8 cellular contexts compared by ENCODE assay signal in genomic region chr17:33520404-33521032, GRCh38.
DNase-seq lines count a peak whose midpoint lies in the region; ATAC-seq and TF ChIP-seq lines count a peak whose summit lies in the region.

No MANE protein-coding gene starts in this region.

- no peaks in the 10 kb centered on the region for H3K79me2 ChIP-seq in HCT116 (ENCODE audit: insufficient read depth, low read length)

- no peaks in the 10 kb centered on the region for H3K36me3 ChIP-seq in CD8-positive, alpha-beta T cell (ENCODE audit: insufficient read depth, low read length)
- H3K36me3 ChIP-seq in HCT116 (ENCODE audit: control insufficient read depth in 1 of 2, insufficient read depth in 2 of 2, low read length in 2 of 2) (no peaks in the 10 kb centered on the region), SK-N-MC (ENCODE audit: insufficient read depth, low read length) (no peaks in the 10 kb centered on the region), body of pancreas (replicated peaks in 1 of 2; ENCODE audit: insufficient read depth in 1 of 2, low read depth in 2 of 2) (no peaks in the 10 kb centered on the region)

- no peak overlapping the region for H3K27ac ChIP-seq in CD8-positive, alpha-beta T cell (ENCODE audit: low read depth, low read length)
- H3K27ac ChIP-seq in HCT116 (ENCODE audit: low read depth, low read length) (no peak overlapping the region), SK-N-MC (no peak overlapping the region), body of pancreas (no peak overlapping the region)

- CTCF ChIA-PET in CD8-positive, alpha-beta T cell (lab: Charles Lee) = interaction anchor here (0.9 kb wide), 1 partner anchor 15 kb away, joined by 3 read pairs; no protein-coding TSS in a partner anchor
- CTCF ChIA-PET in HCT116 (lab: Charles Lee) = no interaction called here

- TF ChIP-seq CTCF in CD8-positive, alpha-beta T cell (IDR thresholded peaks at IDR 0.05) = peak; percentile 44
- TF ChIP-seq CTCF in HCT116 (IDR thresholded peaks at IDR 0.05 in 2 of 3, conservative IDR thresholded peaks at IDR 0.05 in 1 of 3; ENCODE audit: borderline replicate concordance in 1 of 3, insufficient read depth in 1 of 3, low read depth in 2 of 3, low read length in 2 of 3) = peak in 2 of 3 experiments; percentile 65 to 67; a peak in 4 of 6 replicates
- peak; percentile 38 to 60 (median 51) for TF ChIP-seq CTCF in body of pancreas (IDR thresholded peaks at IDR 0.05)

- no peaks in the 10 kb centered on the region for H3K9me3 ChIP-seq in CD8-positive, alpha-beta T cell (ENCODE audit: low read length)
- H3K9me3 ChIP-seq in HCT116 (ENCODE audit: control insufficient read depth in 1 of 2, insufficient read depth in 1 of 2, low read depth in 1 of 2, low read length in 2 of 2) = no peaks in the 10 kb centered on the region; a peak in 1 of 4 replicates
- H3K9me3 ChIP-seq in SK-N-MC (ENCODE audit: low read depth, low read length) = no peaks in the 10 kb centered on the region
- H3K9me3 ChIP-seq in body of pancreas = no peaks in the 10 kb centered on the region

- no peak overlapping the region for H3K4me3 ChIP-seq in CD8-positive, alpha-beta T cell (ENCODE audit: low read depth, low read length)
- H3K4me3 ChIP-seq in HCT116 (replicated peaks in 1 of 2; ENCODE audit: low read depth in 1 of 2, low read length in 2 of 2) = no peak overlapping the region
- peak overlapping the region; percentile 32; the same call in 1 of the 2 replicates for H3K4me3 ChIP-seq in SK-N-MC
- H3K4me3 ChIP-seq in body of pancreas = no peak overlapping the region

- peak in 4 of 7 experiments; percentile 10 to 38 (median 18) for DNase-seq in CD8-positive, alpha-beta T cell
- DNase-seq in HCT116 (ENCODE audit: low read depth, low spot score) (no peak), SK-N-MC (ENCODE audit: low read depth, low spot score) (peak; percentile 14), body of pancreas (peak; percentile 30 to 58 (median 38)), left colon (peak in 1 of 2 donors; percentile 57)
- DNase-seq in stimulated activated CD8-positive, alpha-beta memory T cell treated with anti-CD3 and anti-CD28 coated beads, Interleukin-15, amount 100 ng/mL, for 24 hours (ENCODE audit: low read depth) = peak; percentile 32

- no peak for ATAC-seq in CD8-positive, alpha-beta T cell
- ATAC-seq in HCT116 (peak; percentile 44; the same call in 1 of the 2 replicates), body of pancreas (no peak), left colon (peak; percentile 65), GM18511 (IDR thresholded peaks at IDR 0.05; ENCODE audit: unreplicated experiment) (no peak), GM21423 (IDR thresholded peaks at IDR 0.05; ENCODE audit: unreplicated experiment) (no peak)

- no peaks in the 10 kb centered on the region for H3K4me1 ChIP-seq in CD8-positive, alpha-beta T cell (ENCODE audit: insufficient read depth, low read length)
- H3K4me1 ChIP-seq in HCT116 (ENCODE audit: control insufficient read depth in 1 of 2, insufficient read depth in 2 of 2, low read length in 2 of 2) (no peaks in the 10 kb centered on the region), body of pancreas (peaks cover 8% of the 10 kb centered on the region)

- BruUV-seq in HCT116 (replicated peaks; lab: Mats Ljungman, UMichigan) = no TSS peak

- no peak overlapping the region for H3K4me2 ChIP-seq in HCT116 (ENCODE audit: low read length)

- H3K36me3 Mint-ChIP-seq in CD8-positive, alpha-beta T cell = no peaks in the 10 kb centered on the region

- no peak for TF ChIP-seq POLR2A in HCT116 (IDR thresholded peaks at IDR 0.05; ENCODE audit: borderline replicate concordance, extremely low read depth, insufficient read depth, insufficient read length)
- TF ChIP-seq POLR2A in body of pancreas (IDR thresholded peaks at IDR 0.05) = no peak

- no peaks in the 10 kb centered on the region for H3K27me3 ChIP-seq in CD8-positive, alpha-beta T cell (ENCODE audit: insufficient read depth, low read length)
- no peaks in the 10 kb centered on the region for H3K27me3 ChIP-seq in HCT116 (ENCODE audit: insufficient read depth, low read length)
- H3K27me3 ChIP-seq in body of pancreas = peaks cover 0 to 4% of the 10 kb centered on the region in 2 donors

- peaks cover 2% of the 10 kb centered on the region for H3K27me3 Mint-ChIP-seq in CD8-positive, alpha-beta T cell (ENCODE audit: low read depth)

- intact Hi-C loops in CD8-positive, alpha-beta T cell (cut with DNase I, micrococcal nuclease) = loop anchor here in 1 of 2 experiments (1.0 kb wide), 1 partner anchor 231 kb away; no protein-coding TSS in a partner anchor
- intact Hi-C loops in HCT116 (cut with micrococcal nuclease) (no loop called here), body of pancreas (cut with DNase I) (no loop called here), left colon (cut with DNase I, micrococcal nuclease) (no loop called here)

- H3K9ac ChIP-seq in HCT116 (ENCODE audit: low read length) = no peak overlapping the region
- H3K9ac ChIP-seq in SK-N-MC (ENCODE audit: insufficient read length) = peak overlapping the region; percentile 41

- WGBS in body of pancreas, 2 donors = 13 to 19% methylated on average over 7 of the region's 7 CpGs

- H3K4me1 Mint-ChIP-seq in CD8-positive, alpha-beta T cell (ENCODE audit: low read depth) = no peaks in the 10 kb centered on the region

- no peaks in the 10 kb centered on the region for H3K9me3 Mint-ChIP-seq in CD8-positive, alpha-beta T cell

- no peak overlapping the region for H2AFZ ChIP-seq in HCT116 (ENCODE audit: low read depth, low read length, poor library complexity, severe bottlenecking)

- POLR2A ChIA-PET in CD8-positive, alpha-beta T cell (lab: Charles Lee) = no interaction called here
- POLR2A ChIA-PET in HCT116 (lab: Charles Lee) = no interaction called here

- H3K27ac Mint-ChIP-seq in CD8-positive, alpha-beta T cell = no peak overlapping the region

- TF ChIP-seq RAD21 in HCT116 (IDR thresholded peaks at IDR 0.05; ENCODE audit: low read depth) = no peak; the same call in 1 of the 2 replicates

- H3K9me2 ChIP-seq in HCT116 (ENCODE audit: insufficient read depth) = no peaks in the 10 kb centered on the region

- no peaks in the 10 kb centered on the region for H4K20me1 ChIP-seq in HCT116 (ENCODE audit: insufficient read depth)

- RAD21 ChIA-PET in HCT116 (lab: Charles Lee; ENCODE audit: low non-redundant PET in 1 of 2, low total read pairs in 2 of 2, uncharacterized antibody in 2 of 2, unreplicated experiment in 2 of 2) = no interaction called here

- no peak overlapping the region for H3K4me3 Mint-ChIP-seq in CD8-positive, alpha-beta T cell

TF ChIP-seq in HCT116, 20 proteins besides CTCF, POLR2A, EP300 and RAD21:
- TF ChIP-seq ZFX (IDR thresholded peaks at IDR 0.05) = no peak
- TF ChIP-seq ZNF274 (IDR thresholded peaks at IDR 0.05; ENCODE audit: low read depth, low read length) = no peak
- TF ChIP-seq SP1 (IDR thresholded peaks at IDR 0.05; ENCODE audit: low read depth) = no peak
- no peak for TF ChIP-seq YY1 (IDR thresholded peaks at IDR 0.05; ENCODE audit: extremely low read depth, insufficient replicate concordance, low read depth, low read length)
- TF ChIP-seq ATF3 (IDR thresholded peaks at IDR 0.05) = no peak
- no peak for TF ChIP-seq CBX3 (IDR thresholded peaks at IDR 0.05; ENCODE audit: low read depth)
- no peak for TF ChIP-seq CEBPB (IDR thresholded peaks at IDR 0.05; ENCODE audit: low read depth)
- no peak for TF ChIP-seq EZH2phosphoT487 (IDR thresholded peaks at IDR 0.05; ENCODE audit: borderline replicate concordance)

Comparison
In these comparisons a context has a peak if more than half of its experiments do, and no peak if none do; other contexts are left out.
1. ATAC-seq: peak in HCT116 (single experiment) and left colon (single experiment); none in CD8-positive, alpha-beta T cell (single experiment), body of pancreas (single experiment), GM18511 (single experiment) and GM21423 (single experiment).
2. Peak in every context shown above with its lines, with median percentiles within 50 percentile points of each other: CTCF ChIP-seq.